ENCODE assay signal across 1 cellular context in the genomic region with DNA sequence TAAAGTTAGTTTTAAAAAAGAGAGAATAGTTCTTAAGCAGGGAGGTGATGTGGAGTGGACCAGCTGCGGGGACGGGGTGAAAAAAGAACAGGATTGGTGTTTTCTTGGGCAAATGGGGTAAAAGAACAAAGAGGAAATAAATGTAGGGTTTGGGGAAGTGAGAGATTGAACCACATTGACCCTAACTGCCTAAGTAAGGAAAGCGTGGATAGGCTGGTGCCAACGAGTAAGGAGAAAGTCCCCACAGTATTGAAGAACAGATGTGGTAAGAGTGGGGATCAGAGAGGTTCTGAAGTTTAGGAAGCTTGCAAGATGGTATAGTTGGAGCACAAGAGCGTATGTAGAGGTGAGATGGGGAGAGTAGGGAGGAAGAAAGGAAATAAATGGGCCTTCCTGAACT.
TF ChIP-seq lines count a peak whose summit lies in the region.

No MANE protein-coding gene starts in this region.

TF ChIP-seq in GM23338, 12 proteins besides CTCF, POLR2A, EP300 and RAD21 (continued from another document):
- TF ChIP-seq, protein P1, sequence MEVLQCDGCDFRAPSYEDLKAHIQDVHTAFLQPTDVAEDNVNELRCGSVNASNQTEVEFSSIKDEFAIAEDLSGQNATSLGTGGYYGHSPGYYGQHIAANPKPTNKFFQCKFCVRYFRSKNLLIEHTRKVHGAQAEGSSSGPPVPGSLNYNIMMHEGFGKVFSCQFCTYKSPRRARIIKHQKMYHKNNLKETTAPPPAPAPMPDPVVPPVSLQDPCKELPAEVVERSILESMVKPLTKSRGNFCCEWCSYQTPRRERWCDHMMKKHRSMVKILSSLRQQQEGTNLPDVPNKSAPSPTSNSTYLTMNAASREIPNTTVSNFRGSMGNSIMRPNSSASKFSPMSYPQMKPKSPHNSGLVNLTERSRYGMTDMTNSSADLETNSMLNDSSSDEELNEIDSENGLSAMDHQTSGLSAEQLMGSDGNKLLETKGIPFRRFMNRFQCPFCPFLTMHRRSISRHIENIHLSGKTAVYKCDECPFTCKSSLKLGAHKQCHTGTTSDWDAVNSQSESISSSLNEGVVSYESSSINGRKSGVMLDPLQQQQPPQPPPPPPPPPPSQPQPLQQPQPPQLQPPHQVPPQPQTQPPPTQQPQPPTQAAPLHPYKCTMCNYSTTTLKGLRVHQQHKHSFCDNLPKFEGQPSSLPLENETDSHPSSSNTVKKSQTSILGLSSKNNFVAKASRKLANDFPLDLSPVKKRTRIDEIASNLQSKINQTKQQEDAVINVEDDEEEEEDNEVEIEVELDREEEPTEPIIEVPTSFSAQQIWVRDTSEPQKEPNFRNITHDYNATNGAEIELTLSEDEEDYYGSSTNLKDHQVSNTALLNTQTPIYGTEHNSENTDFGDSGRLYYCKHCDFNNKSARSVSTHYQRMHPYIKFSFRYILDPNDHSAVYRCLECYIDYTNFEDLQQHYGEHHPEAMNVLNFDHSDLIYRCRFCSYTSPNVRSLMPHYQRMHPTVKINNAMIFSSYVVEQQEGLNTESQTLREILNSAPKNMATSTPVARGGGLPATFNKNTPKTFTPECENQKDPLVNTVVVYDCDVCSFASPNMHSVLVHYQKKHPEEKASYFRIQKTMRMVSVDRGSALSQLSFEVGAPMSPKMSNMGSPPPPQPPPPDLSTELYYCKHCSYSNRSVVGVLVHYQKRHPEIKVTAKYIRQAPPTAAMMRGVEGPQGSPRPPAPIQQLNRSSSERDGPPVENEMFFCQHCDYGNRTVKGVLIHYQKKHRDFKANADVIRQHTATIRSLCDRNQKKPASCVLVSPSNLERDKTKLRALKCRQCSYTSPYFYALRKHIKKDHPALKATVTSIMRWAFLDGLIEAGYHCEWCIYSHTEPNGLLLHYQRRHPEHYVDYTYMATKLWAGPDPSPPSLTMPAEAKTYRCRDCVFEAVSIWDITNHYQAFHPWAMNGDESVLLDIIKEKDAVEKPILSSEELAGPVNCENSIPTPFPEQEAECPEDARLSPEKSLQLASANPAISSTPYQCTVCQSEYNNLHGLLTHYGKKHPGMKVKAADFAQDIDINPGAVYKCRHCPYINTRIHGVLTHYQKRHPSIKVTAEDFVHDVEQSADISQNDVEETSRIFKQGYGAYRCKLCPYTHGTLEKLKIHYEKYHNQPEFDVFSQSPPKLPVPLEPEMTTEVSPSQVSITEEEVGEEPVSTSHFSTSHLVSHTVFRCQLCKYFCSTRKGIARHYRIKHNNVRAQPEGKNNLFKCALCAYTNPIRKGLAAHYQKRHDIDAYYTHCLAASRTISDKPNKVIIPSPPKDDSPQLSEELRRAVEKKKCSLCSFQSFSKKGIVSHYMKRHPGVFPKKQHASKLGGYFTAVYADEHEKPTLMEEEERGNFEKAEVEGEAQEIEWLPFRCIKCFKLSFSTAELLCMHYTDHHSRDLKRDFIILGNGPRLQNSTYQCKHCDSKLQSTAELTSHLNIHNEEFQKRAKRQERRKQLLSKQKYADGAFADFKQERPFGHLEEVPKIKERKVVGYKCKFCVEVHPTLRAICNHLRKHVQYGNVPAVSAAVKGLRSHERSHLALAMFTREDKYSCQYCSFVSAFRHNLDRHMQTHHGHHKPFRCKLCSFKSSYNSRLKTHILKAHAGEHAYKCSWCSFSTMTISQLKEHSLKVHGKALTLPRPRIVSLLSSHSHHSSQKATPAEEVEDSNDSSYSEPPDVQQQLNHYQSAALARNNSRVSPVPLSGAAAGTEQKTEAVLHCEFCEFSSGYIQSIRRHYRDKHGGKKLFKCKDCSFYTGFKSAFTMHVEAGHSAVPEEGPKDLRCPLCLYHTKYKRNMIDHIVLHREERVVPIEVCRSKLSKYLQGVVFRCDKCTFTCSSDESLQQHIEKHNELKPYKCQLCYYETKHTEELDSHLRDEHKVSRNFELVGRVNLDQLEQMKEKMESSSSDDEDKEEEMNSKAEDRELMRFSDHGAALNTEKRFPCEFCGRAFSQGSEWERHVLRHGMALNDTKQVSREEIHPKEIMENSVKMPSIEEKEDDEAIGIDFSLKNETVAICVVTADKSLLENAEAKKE (CRISPR knock-in tag; IDR thresholded peaks at IDR 0.05) = no peak
- TF ChIP-seq STAT1 (IDR thresholded peaks at IDR 0.05; ENCODE audit: unreplicated experiment) (no peak), EZH2 (IDR thresholded peaks at IDR 0.05; ENCODE audit: low read depth, unreplicated experiment) (no peak), POLR2AphosphoS5 (IDR thresholded peaks at IDR 0.05; ENCODE audit: low read depth) (no peak), NANOG (IDR thresholded peaks at IDR 0.05; ENCODE audit: borderline replicate concordance) (no peak), ZNF114 (CRISPR knock-in tag; IDR thresholded peaks at IDR 0.05) (no peak), CREB1 (CRISPR knock-in tag; IDR thresholded peaks at IDR 0.05; ENCODE audit: low read depth) (no peak), ZNF331 (CRISPR knock-in tag; IDR thresholded peaks at IDR 0.05; ENCODE audit: low read depth) (no peak)
